ENCODE assay signal across 25 cellular contexts in the genomic region with DNA sequence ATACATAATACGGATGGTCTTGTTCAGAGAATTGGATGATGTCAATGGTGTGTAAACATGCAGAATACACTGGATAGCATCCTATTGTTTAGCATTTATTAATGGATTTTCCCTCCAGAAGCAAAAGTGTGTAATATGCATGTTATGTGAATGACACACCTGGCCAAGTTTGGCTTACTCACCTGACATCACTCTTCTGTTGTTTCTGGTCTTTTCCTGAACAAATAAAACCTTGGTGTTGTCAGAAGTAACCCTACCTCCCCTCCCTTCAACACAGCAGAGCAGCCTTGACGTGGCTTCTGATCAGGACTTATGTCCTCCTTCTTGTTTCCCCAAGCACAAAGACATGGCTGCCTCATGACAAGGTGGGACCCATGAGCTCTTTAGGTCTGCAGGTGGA.
"Had no signal": no experiment of that assay in that cellular context is flagged by ENCODE, and none has a peak within 500 bp of the region (broad histone marks: within the 10 kb centered on the region; RNA-seq: fewer than 3 reads in every experiment).

No MANE protein-coding gene starts in this region.

- DNase-seq: activated CD4-positive, alpha-beta T cell treated with anti-CD3 and anti-CD28 coated beads for 48 hours; activated CD4-positive, alpha-beta T cell treated with anti-CD3 and anti-CD28 coated beads, Interleukin-2, amount 50 U/mL, for 4 hours; activated CD4-positive, CD25-positive, alpha-beta regulatory T cell treated with anti-CD3 and anti-CD28 coated beads, Interleukin-2, amount 50 U/mL, for 72 hours; activated CD8-positive, alpha-beta memory T cell treated with anti-CD3 and anti-CD28 coated beads, Interleukin-2, amount 50 U/mL, for 48 hours; activated CD8-positive, alpha-beta T cell treated with anti-CD3 and anti-CD28 coated beads, Interleukin-2, amount 10 ng/mL, durations not matched to agents 7 days and 5 days; activated effector memory CD4-positive, alpha-beta T cell treated with anti-CD3 and anti-CD28 coated beads, Interleukin-2, amount 50 U/mL, for 16 hours; activated naive CD4-positive, alpha-beta T cell treated with Interleukin-2 at 50 U/mL for 16 hours; activated T-cell treated with anti-CD3 and anti-CD28 coated beads, Interleukin-2, amount 50 U/mL, for 1 hour; amygdala; MG63; MV-4-11; NCI-H1092 treated with DMSO at 0.1 percent for 48 hours; NCI-H1436 treated with DMSO at 0.1 percent for 48 hours; NCI-H187; NCI-H446; NCI-H524; SIG-M5; T-helper 17 cell; T-helper 9 cell had no signal

- H3K27me3 Mint-ChIP-seq: activated naive CD8-positive, alpha-beta T cell; T-helper 17 cell had no signal

- ATAC-seq: activated CD8-positive, alpha-beta T cell treated with anti-CD3 and anti-CD28 coated beads, Interleukin-2, amount 10 ng/mL, durations not matched to agents 7 days and 5 days; T-helper 17 cell; WTC11 had no signal

- H3K9me3 Mint-ChIP-seq: WTC11 had no signal

- H3K4me3 Mint-ChIP-seq: activated CD8-positive, alpha-beta T cell treated with anti-CD3 and anti-CD28 coated beads, Interleukin-2, amount 10 ng/mL, durations not matched to agents 7 days and 5 days; activated naive CD8-positive, alpha-beta T cell; activated T-helper 1 cell treated with anti-CD3 and anti-CD28 coated beads, Interleukin-12 subunit alpha, Interleukin-12 subunit beta, Interleukin-2, Interleukin-4 antibody, amounts not matched to agents 30 ng/mL and 10 ng/mL and 1 ng/mL, durations not matched to agents 14 hours and 24 hours and 36 hours; brain; T-helper 17 cell; WTC11 had no signal

- H3K36me3 Mint-ChIP-seq: activated naive CD8-positive, alpha-beta T cell; brain; WTC11 had no signal

- H3K27ac ChIP-seq: cardiac muscle cell, PC-9 had no signal

- H3K4me1 Mint-ChIP-seq: T-helper 17 cell, WTC11 had no signal

- H3K27ac Mint-ChIP-seq: activated CD8-positive, alpha-beta T cell treated with anti-CD3 and anti-CD28 coated beads, Interleukin-2, amount 10 ng/mL, durations not matched to agents 7 days and 5 days; activated naive CD8-positive, alpha-beta T cell; activated T-helper 1 cell treated with anti-CD3 and anti-CD28 coated beads, Interleukin-12 subunit alpha, Interleukin-12 subunit beta, Interleukin-2, Interleukin-4 antibody, amounts not matched to agents 30 ng/mL and 10 ng/mL and 1 ng/mL, durations not matched to agents 14 hours and 24 hours and 36 hours; brain; T-helper 17 cell; WTC11 had no signal
